Comparison of ENCODE assay signal across 21 cellular contexts in the genomic region with DNA sequence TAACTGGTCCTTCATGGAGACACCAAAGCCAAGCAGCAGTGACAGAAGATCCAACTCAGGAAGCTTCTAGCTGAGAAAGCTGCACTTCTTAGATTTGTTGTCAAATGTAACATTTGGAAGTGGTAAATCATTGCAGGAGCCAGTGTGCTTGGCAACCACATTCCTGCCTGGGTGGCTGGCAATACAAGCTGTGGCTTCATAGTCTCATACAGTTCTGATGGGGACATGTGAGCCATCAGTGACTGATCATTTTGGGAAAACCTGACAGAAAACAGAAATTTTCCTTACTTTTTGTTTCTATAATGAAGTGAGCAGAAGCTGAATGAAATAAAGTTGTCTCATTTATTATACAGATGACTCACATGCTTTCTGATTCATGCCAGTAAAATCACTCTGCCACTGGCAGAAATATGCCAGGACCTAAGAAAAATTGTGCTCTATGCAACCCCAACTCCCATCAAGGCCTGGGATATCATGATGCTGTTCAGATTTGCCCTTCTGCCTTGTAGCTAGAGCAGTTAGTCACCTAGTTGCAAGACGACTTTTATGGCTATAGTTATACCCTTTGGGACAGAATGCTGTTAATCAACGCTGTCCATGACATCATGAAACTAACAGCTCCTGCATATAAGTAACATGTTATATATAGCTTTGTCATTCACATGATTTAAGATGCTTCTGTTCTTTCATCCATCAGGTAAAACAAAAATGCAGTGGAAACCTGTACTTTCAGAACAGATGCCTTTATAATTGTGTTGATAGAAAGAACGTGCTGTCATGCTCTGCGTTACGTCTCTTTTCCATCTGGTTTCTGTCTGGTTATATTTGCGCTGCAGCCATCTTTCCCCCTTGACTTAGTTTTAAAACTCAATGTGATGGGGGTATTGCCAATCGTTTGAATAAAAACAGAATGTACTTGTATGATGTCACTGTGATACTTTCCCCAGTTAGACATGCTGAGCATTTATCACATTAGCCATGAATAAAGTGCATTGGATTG.
"Had no signal": no experiment of that assay in that cellular context is flagged by ENCODE, and none has a peak within 500 bp of the region (broad histone marks: within the 10 kb centered on the region; RNA-seq: fewer than 3 reads in every experiment).

No MANE protein-coding gene starts in this region.

- H3K27me3 Mint-ChIP-seq: activated naive CD4-positive, alpha-beta T cell treated with anti-CD3 and anti-CD28 coated beads, Interleukin-2, amount 10 ng/mL, durations not matched to agents 7 days and 5 days; memory B cell; naive thymus-derived CD8-positive, alpha-beta T cell had no signal

- H3K27ac ChIP-seq: gastroesophageal sphincter, ovary, right lobe of liver, thoracic aorta, upper lobe of right lung, VCaP had no signal

- H3K9me3 ChIP-seq: gastroesophageal sphincter, ovary, right lobe of liver, thoracic aorta, upper lobe of right lung had no signal

- H3K4me1 ChIP-seq: gastroesophageal sphincter, right lobe of liver, upper lobe of right lung had no signal

- H3K4me3 Mint-ChIP-seq: activated naive CD4-positive, alpha-beta T cell treated with anti-CD3 and anti-CD28 coated beads, Interleukin-2, amount 10 ng/mL, durations not matched to agents 7 days and 5 days; activated T-cell treated with anti-CD3 and anti-CD28 coated beads, Interleukin-2, amount 50 U/mL, for 4 hours; memory B cell; naive thymus-derived CD8-positive, alpha-beta T cell; stimulated activated effector memory CD8-positive, alpha-beta T cell treated with anti-CD3 and anti-CD28 coated beads, Interleukin-12 subunit alpha, Interleukin-12 subunit beta, amount 100 ng/mL, for 72 hours had no signal

- H3K27ac Mint-ChIP-seq: activated naive CD4-positive, alpha-beta T cell treated with anti-CD3 and anti-CD28 coated beads, Interleukin-2, amount 10 ng/mL, durations not matched to agents 7 days and 5 days; memory B cell; naive thymus-derived CD8-positive, alpha-beta T cell; stimulated activated effector memory CD8-positive, alpha-beta T cell treated with anti-CD3 and anti-CD28 coated beads, Interleukin-12 subunit alpha, Interleukin-12 subunit beta, amount 100 ng/mL, for 72 hours had no signal

- H3K4me3 ChIP-seq: gastroesophageal sphincter, ovary, right lobe of liver, thoracic aorta, upper lobe of right lung had no signal

- ATAC-seq: activated T-cell treated with anti-CD3 and anti-CD28 coated beads, Interleukin-2, amount 50 U/mL, for 4 hours; esophagus mucosa; gastroesophageal sphincter; naive thymus-derived CD8-positive, alpha-beta T cell; right lobe of liver; stimulated activated effector memory CD8-positive, alpha-beta T cell treated with anti-CD3 and anti-CD28 coated beads, Interleukin-12 subunit alpha, Interleukin-12 subunit beta, amount 100 ng/mL, for 72 hours; upper lobe of right lung had no signal

- H3K4me1 Mint-ChIP-seq: activated naive CD4-positive, alpha-beta T cell treated with anti-CD3 and anti-CD28 coated beads, Interleukin-2, amount 10 ng/mL, durations not matched to agents 7 days and 5 days; memory B cell; naive thymus-derived CD8-positive, alpha-beta T cell; stimulated activated effector memory CD8-positive, alpha-beta T cell treated with anti-CD3 and anti-CD28 coated beads, Interleukin-12 subunit alpha, Interleukin-12 subunit beta, amount 100 ng/mL, for 72 hours had no signal

- FAIRE-seq: small intestine had no signal

- H3K36me3 Mint-ChIP-seq: activated naive CD4-positive, alpha-beta T cell treated with anti-CD3 and anti-CD28 coated beads, Interleukin-2, amount 10 ng/mL, durations not matched to agents 7 days and 5 days; memory B cell; naive thymus-derived CD8-positive, alpha-beta T cell; stimulated activated effector memory CD8-positive, alpha-beta T cell treated with anti-CD3 and anti-CD28 coated beads, Interleukin-12 subunit alpha, Interleukin-12 subunit beta, amount 100 ng/mL, for 72 hours had no signal

- H3K27me3 ChIP-seq: gastroesophageal sphincter, ovary, right lobe of liver, upper lobe of right lung had no signal

- H3K36me3 ChIP-seq: gastroesophageal sphincter, ovary, right lobe of liver, thoracic aorta, upper lobe of right lung had no signal

- DNase-seq: activated CD4-positive, alpha-beta T cell treated with anti-CD3 and anti-CD28 coated beads, Interleukin-2, amount 50 U/mL, for 1 hour; activated CD4-positive, CD25-positive, alpha-beta regulatory T cell treated with anti-CD3 and anti-CD28 coated beads, Interleukin-2, amount 50 U/mL, for 72 hours; activated CD8-positive, alpha-beta memory T cell treated with anti-CD3 and anti-CD28 coated beads, Interleukin-2, amount 50 U/mL, for 4 hours; activated naive CD4-positive, alpha-beta T cell treated with anti-CD3 and anti-CD28 coated beads, Interleukin-2, amount 10 ng/mL, durations not matched to agents 7 days and 5 days; activated T-cell treated with anti-CD3 and anti-CD28 coated beads, Interleukin-2, amount 50 U/mL, for 4 hours; aorta; cerebellar nuclear complex; cortex of kidney; naive thymus-derived CD8-positive, alpha-beta T cell; ovary; right lobe of liver; small intestine; stimulated activated CD4-positive, alpha-beta T cell treated with anti-CD3 and anti-CD28 coated beads, Interleukin-4, amount 100 ng/mL, for 1 hour; T-helper 2 cell; upper lobe of right lung had no signal
